In genomic region chr7:127946081-127946480, GRCh38 we compare ENCODE assay signal across 20 cellular contexts.
DNase-seq lines count a peak whose midpoint lies in the region; ATAC-seq and TF ChIP-seq lines count a peak whose summit lies in the region.
"Had no signal": no experiment of that assay in that cellular context is flagged by ENCODE, and none has a peak within 500 bp of the region (broad histone marks: within the 10 kb centered on the region; RNA-seq: fewer than 3 reads in every experiment).

No MANE protein-coding gene starts in this region.

- 0 out of 2 replicates have a peak, but pooled peaks cover 10% of the 10 kb centered on the region for H3F3A ChIP-seq in MM.1S (ENCODE audit: insufficient read depth, low read length)

- TF ChIP-seq CTCF in MM.1S (IDR thresholded peaks at IDR 0.05; ENCODE audit: low read length), result no peak
- no peak for TF ChIP-seq CTCF in epithelial cell of esophagus (IDR thresholded peaks at IDR 0.05; ENCODE audit: insufficient read depth, low read depth, low read length, missing control alignments)

- H3K27me3 ChIP-seq in MM.1S (replicated peaks; ENCODE audit: insufficient read depth, low read length), result no peaks in the 10 kb centered on the region

- H3K4me3 ChIP-seq in MM.1S (ENCODE audit: low read length) (no peak overlapping the region), epithelial cell of esophagus (ENCODE audit: low read length) (no peak overlapping the region)

- peak overlapping the region; percentile 37; the same call in 1 of the 2 replicates for H3K4me2 ChIP-seq in MM.1S (ENCODE audit: low read depth, low read length)

- no peaks in the 10 kb centered on the region for H3K9me3 ChIP-seq in MM.1S (replicated peaks; ENCODE audit: insufficient read depth, low read length)

- H3K9me2 ChIP-seq in MM.1S (replicated peaks; ENCODE audit: insufficient read depth, low read length), result no peaks in the 10 kb centered on the region

- peak; percentile 12 for DNase-seq in EH (ENCODE audit: low read depth)
- no peak for DNase-seq in MM.1S
- DNase-seq in epithelial cell of esophagus (ENCODE audit: low read depth), result peak; percentile 58
- no peak for DNase-seq in left cardiac atrium
- DNase-seq in posterior vena cava (ENCODE audit: low spot score), result no peak
- no peak for DNase-seq in glomerular visceral epithelial cell (ENCODE audit: extremely low spot score)
- DNase-seq: C1 segment of cervical spinal cord; CD8-positive, alpha-beta T cell; DMS153; NCI-H1092; NCI-H1436 treated with DMSO at 0.1 percent for 48 hours; NCI-H1930; NCI-H2227 treated with DMSO at 0.1 percent for 48 hours; NCI-H510A; NCI-H748 treated with DMSO at 0.1 percent for 48 hours; NK-92 treated with Interleukin-12 subunit alpha and Interleukin-12 subunit beta, amount 100 ng/mL, for 24 hours; SIG-M5; T-cell had no signal

- no peak overlapping the region for H2AFZ ChIP-seq in MM.1S (ENCODE audit: low read length)

- ATAC-seq in left cardiac atrium (no peak), HG03571 (IDR thresholded peaks at IDR 0.05; ENCODE audit: unreplicated experiment) (no peak)
- ATAC-seq: CD8-positive, alpha-beta T cell; Panc1; T-cell had no signal

- H3K4me1 ChIP-seq in MM.1S (ENCODE audit: low read length), result peaks cover 46% of the 10 kb centered on the region

- H3K9ac ChIP-seq in MM.1S (ENCODE audit: low read length), result no peak overlapping the region

- H4K20me1 ChIP-seq in MM.1S (ENCODE audit: insufficient read depth, low read length), result no peaks in the 10 kb centered on the region

- peaks cover 18% of the 10 kb centered on the region; the same call in 1 of the 2 replicates for H3K36me3 ChIP-seq in MM.1S (replicated peaks; ENCODE audit: insufficient read depth, low read length)

- peak overlapping the region; percentile 10; the same call in 1 of the 2 replicates for H3K27ac ChIP-seq in MM.1S (ENCODE audit: low read length)

- peaks cover 89% of the 10 kb centered on the region for H3K79me2 ChIP-seq in MM.1S (ENCODE audit: low read length)

- intact Hi-C loops in left cardiac atrium (cut with DNase I), result no loop called here
- intact Hi-C loops in posterior vena cava (cut with DNase I), result no loop called here

Comparison
In these comparisons a context has a peak if more than half of its experiments do, and no peak if none do; other contexts are left out.
1. DNase-seq: peak in EH (single experiment) and epithelial cell of esophagus (single experiment); none in MM.1S (single experiment), left cardiac atrium (single experiment), posterior vena cava (single experiment) and glomerular visceral epithelial cell (single experiment).